Comparison of ENCODE assay signal across 20 cellular contexts in the genomic region with DNA sequence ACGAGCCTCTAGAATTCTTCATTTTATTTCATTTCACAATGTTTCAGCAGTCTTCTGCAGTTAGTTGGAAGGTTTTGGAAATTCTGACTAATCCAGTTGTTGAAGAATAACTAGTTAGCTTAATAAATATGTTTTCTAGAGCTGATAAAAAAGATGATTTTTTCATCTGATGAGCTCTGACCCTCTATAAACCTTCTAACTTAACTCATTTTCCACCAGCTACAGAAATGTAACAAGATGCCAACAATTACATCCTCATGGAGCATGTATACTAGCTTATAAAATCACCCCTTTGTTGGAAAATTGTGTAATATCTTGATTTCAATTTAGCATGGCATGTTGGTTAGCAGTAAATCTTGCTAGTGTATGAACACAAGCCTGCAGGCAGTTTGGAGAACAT.
"Had no signal": no experiment of that assay in that cellular context is flagged by ENCODE, and none has a peak within 500 bp of the region (broad histone marks: within the 10 kb centered on the region; RNA-seq: fewer than 3 reads in every experiment).

No MANE protein-coding gene starts in this region.

- H3K4me3 ChIP-seq: esophagus squamous epithelium, heart left ventricle, psoas muscle, right lobe of liver, testis, tibial nerve, upper lobe of right lung, vagina had no signal

- H3K4me1 ChIP-seq: right lobe of liver had no signal

- H3K27me3 ChIP-seq: esophagus squamous epithelium, heart left ventricle, right lobe of liver, testis, tibial nerve, upper lobe of right lung, vagina had no signal

- H3K36me3 ChIP-seq: esophagus squamous epithelium, heart left ventricle, right lobe of liver, tibial nerve, upper lobe of right lung, vagina had no signal

- H3K9me3 ChIP-seq: esophagus squamous epithelium, heart left ventricle, psoas muscle, right lobe of liver, testis, tibial nerve, upper lobe of right lung, vagina had no signal

- H3K27ac ChIP-seq: esophagus squamous epithelium, heart left ventricle, psoas muscle, right lobe of liver, testis, tibial nerve, upper lobe of right lung, vagina had no signal

- DNase-seq: dermis blood vessel endothelial cell; esophagus squamous epithelium; heart left ventricle; hippocampal formation; kidney glomerular epithelial cell; mesendoderm; naive B cell; occipital lobe; psoas muscle; retina; right lobe of liver; stimulated activated CD4-positive, alpha-beta T cell treated with anti-CD3 and anti-CD28 coated beads, Interleukin-15, amount 100 ng/mL, for 24 hours; stimulated activated CD4-positive, alpha-beta T cell treated with anti-CD3 and anti-CD28 coated beads, Interleukin-1b, Interleukin-23, amount 100 ng/mL, for 48 hours; stimulated activated CD4-positive, alpha-beta T cell treated with anti-CD3 and anti-CD28 coated beads, Interleukin-4, amount 100 ng/mL, for 4 hours; stimulated activated naive B cell treated with anti-CD40 and anti-IgM and Interleukin-4, amounts not matched to agents 10 μg/mL and 1 μg/mL and 100 μg/mL, for 72 hours; stimulated activated naive CD8-positive, alpha-beta T cell treated with anti-CD3 and anti-CD28 coated beads, Interleukin-15, amount 100 ng/mL, for 72 hours; testis; upper lobe of right lung had no signal
